In genomic region chr6:148857817-148858390, GRCh38 we compare ENCODE assay signal across 15 cellular contexts.
DNase-seq lines count a peak whose midpoint lies in the region; ATAC-seq and TF ChIP-seq lines count a peak whose summit lies in the region.
"Had no signal": no experiment of that assay in that cellular context is flagged by ENCODE, and none has a peak within 500 bp of the region (broad histone marks: within the 10 kb centered on the region; RNA-seq: fewer than 3 reads in every experiment).

No MANE protein-coding gene starts in this region.

- H3K4me3 ChIP-seq in HFF-Myc (replicated peaks; ENCODE audit: low read depth, low read length) (no peak overlapping the region), kidney epithelial cell (ENCODE audit: low read depth, low read length) (no peak overlapping the region), heart right ventricle (no peak overlapping the region)
- H3K4me3 ChIP-seq: skin epidermis had no signal

- H3K4me1 ChIP-seq in heart right ventricle: no peaks in the 10 kb centered on the region

- DNase-seq in AG08396 (ENCODE audit: low spot score): peak; percentile 59
- DNase-seq in HFF-Myc (ENCODE audit: extremely low read depth, low read depth): peak; percentile 72
- DNase-seq in astrocyte of the hippocampus (ENCODE audit: low read depth, low spot score): peak; percentile 69
- DNase-seq in kidney epithelial cell (ENCODE audit: low read depth): peak; percentile 56
- DNase-seq in activated CD8-positive, alpha-beta memory T cell treated with anti-CD3 and anti-CD28 coated beads, Interleukin-2, amount 50 U/mL, for 4 hours: no peak
- no peak for DNase-seq in heart right ventricle
- DNase-seq: activated CD4-positive, CD25-positive, alpha-beta regulatory T cell treated with anti-CD3 and anti-CD28 coated beads, Interleukin-2, amount 50 U/mL, for 72 hours; AML-193; erythroblast; mesendoderm; substantia nigra; T-cell had no signal

- intact Hi-C loops in heart right ventricle (cut with DNase I): no loop called here

- H3K27ac ChIP-seq in heart right ventricle: no peak overlapping the region

- 76 to 81% methylated on average over 3 of the region's 3 CpGs for WGBS in heart right ventricle, 2 donors

- H3K36me3 ChIP-seq in kidney epithelial cell (ENCODE audit: control insufficient read depth, insufficient read depth, low read length): no peaks in the 10 kb centered on the region
- H3K36me3 ChIP-seq in heart right ventricle: no peaks in the 10 kb centered on the region

- H3K9me3 ChIP-seq in heart right ventricle: no peaks in the 10 kb centered on the region

- ATAC-seq in GM18517 (IDR thresholded peaks at IDR 0.05; ENCODE audit: unreplicated experiment) (no peak), GM19397 (IDR thresholded peaks at IDR 0.05; ENCODE audit: unreplicated experiment) (no peak), heart right ventricle (no peak)
- ATAC-seq: T-cell had no signal

- TF ChIP-seq CTCF in HFF-Myc (IDR thresholded peaks at IDR 0.05; ENCODE audit: low read depth, low read length, missing control alignments) (no peak), kidney epithelial cell (IDR thresholded peaks at IDR 0.05; ENCODE audit: insufficient read depth, low read length, poor library complexity, severe bottlenecking) (no peak), heart right ventricle (IDR thresholded peaks at IDR 0.05) (no peak)

- H3K27me3 ChIP-seq in kidney epithelial cell (ENCODE audit: control insufficient read depth, insufficient read depth, low read length) (no peaks in the 10 kb centered on the region), heart right ventricle (no peaks in the 10 kb centered on the region)

Comparison
In these comparisons a context has a peak if more than half of its experiments do, and no peak if none do; other contexts are left out.
1. DNase-seq: peak in AG08396 (single experiment), HFF-Myc (single experiment), astrocyte of the hippocampus (single experiment) and kidney epithelial cell (single experiment); none in activated CD8-positive, alpha-beta memory T cell treated with anti-CD3 and anti-CD28 coated beads, Interleukin-2, amount 50 U/mL, for 4 hours (single experiment) and heart right ventricle (0 of 2).